ENCODE assay signal across 8 cellular contexts in the genomic region with DNA sequence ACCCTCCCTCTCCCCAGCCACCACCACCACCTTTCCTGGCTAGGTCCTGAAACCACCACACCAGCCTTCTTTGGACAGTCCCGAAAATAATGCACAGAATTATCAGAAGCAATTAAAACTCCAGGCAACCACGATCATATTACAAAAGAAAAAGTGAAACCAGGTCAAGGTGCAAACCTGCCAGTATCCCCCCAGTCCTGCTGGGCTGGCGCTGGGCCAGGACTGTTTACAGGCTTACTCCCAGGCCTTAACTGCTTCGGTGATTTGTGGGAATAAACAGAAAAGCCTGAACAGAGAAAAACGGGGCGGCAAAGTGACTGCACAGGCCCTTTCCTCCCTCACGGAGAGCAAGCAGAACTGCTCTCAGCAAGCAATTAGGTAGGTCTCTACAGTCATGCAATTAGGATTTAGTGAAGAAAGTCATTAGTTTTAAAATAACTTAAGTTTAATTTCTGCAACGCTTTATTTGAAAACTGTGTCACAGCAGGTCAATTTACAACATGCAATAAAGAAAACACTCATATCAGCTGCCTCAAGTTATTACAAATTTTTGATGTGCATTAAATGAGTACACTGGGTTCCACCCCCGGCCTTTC. TPM values are rescaled to one million over a fixed set of nuclear protein-coding genes. Genes with fewer than 3 reads are reported as not detected.
DNase-seq lines count a peak whose midpoint lies in the region; ATAC-seq and TF ChIP-seq lines count a peak whose summit lies in the region.

No MANE protein-coding gene starts in this region.

- H3K9me3 ChIP-seq in prostate gland = no peaks in the 10 kb centered on the region

- H3K36me3 Mint-ChIP-seq in glutamatergic neuron (ENCODE audit: unreplicated experiment) = no peaks in the 10 kb centered on the region

- intact Hi-C loops in prostate gland (cut with DNase I) = loop anchor here (5.0 kb wide), 3 partner anchors 42 to 257 kb away; no protein-coding TSS in a partner anchor

- no peak for TF ChIP-seq CTCF in GM12875 (IDR thresholded peaks at IDR 0.05; ENCODE audit: borderline replicate concordance, insufficient read depth, low read depth, low read length)
- no peak for TF ChIP-seq CTCF in glutamatergic neuron (IDR thresholded peaks at IDR 0.05; ENCODE audit: partially characterized antibody, unreplicated experiment)
- peak in 1 of 4 experiments; percentile 4 for TF ChIP-seq CTCF in prostate gland (IDR thresholded peaks at IDR 0.05)

- no peak for ATAC-seq in HG03095 (IDR thresholded peaks at IDR 0.05; ENCODE audit: unreplicated experiment)
- no peak for ATAC-seq in HG03139 (IDR thresholded peaks at IDR 0.05; ENCODE audit: unreplicated experiment)

- no peaks in the 10 kb centered on the region for H3K27me3 ChIP-seq in prostate gland (replicated peaks; ENCODE audit: insufficient read depth)

- peaks cover 6% of the 10 kb centered on the region for H3K27me3 Mint-ChIP-seq in glutamatergic neuron (ENCODE audit: unreplicated experiment)

- H3K27ac Mint-ChIP-seq in glutamatergic neuron (ENCODE audit: unreplicated experiment) = peak overlapping the region; percentile 90

- WGBS in prostate gland = 2% methylated on average over 9 of the region's 9 CpGs

- DNase-seq in NCI-H526 treated with DMSO at 0.1 percent for 48 hours (lab: John Stamatoyannopoulos, UW) (peak; percentile 87), glutamatergic neuron (no peak), prostate gland (ENCODE audit: low spot score) (peak; percentile 28), NCI-H524 treated with DMSO at 0.1 percent for 48 hours (lab: John Stamatoyannopoulos, UW) (no peak)
- peak; percentile 20 for DNase-seq in activated effector memory CD4-positive, alpha-beta T cell treated with Interleukin-2 at 50 U/mL for 16 hours

- peak overlapping the region; percentile 11 for H3K4me3 ChIP-seq in GM12875 (ENCODE audit: low read depth, low read length)
- peak overlapping the region; percentile 55 to 61 for H3K4me3 ChIP-seq in prostate gland

- H3K4me1 ChIP-seq in prostate gland (replicated peaks) = no peaks in the 10 kb centered on the region

- H3K9me3 Mint-ChIP-seq in glutamatergic neuron (ENCODE audit: unreplicated experiment) = peaks cover 23% of the 10 kb centered on the region

- TF ChIP-seq POLR2A in prostate gland (IDR thresholded peaks at IDR 0.05) = no peak

- peak overlapping the region; percentile 88 for H3K4me3 Mint-ChIP-seq in glutamatergic neuron (ENCODE audit: unreplicated experiment)

- H3K27ac ChIP-seq in prostate gland = peak overlapping the region; percentile 76 to 80

- H3K36me3 ChIP-seq in prostate gland = no peaks in the 10 kb centered on the region

- peaks cover 38% of the 10 kb centered on the region for H3K4me1 Mint-ChIP-seq in glutamatergic neuron (ENCODE audit: low read depth, unreplicated experiment)

RNA-seq across cellular contexts. Expression of a gene that starts 1.3 kb away (rescaled TPM):
- 90.6 TPM for total RNA-seq in glutamatergic neuron (ENCODE audit: unreplicated experiment)
- total RNA-seq in prostate gland = 10 to 100 TPM; 41.8 to 44.2 TPM

Comparison
In these comparisons a context has a peak if more than half of its experiments do, and no peak if none do; other contexts are left out.
1. DNase-seq: peak in NCI-H526 treated with DMSO at 0.1 percent for 48 hours (single experiment), activated effector memory CD4-positive, alpha-beta T cell treated with Interleukin-2 at 50 U/mL for 16 hours (single experiment) and prostate gland (single experiment); none in glutamatergic neuron (single experiment) and NCI-H524 treated with DMSO at 0.1 percent for 48 hours (single experiment).